In the genomic region with DNA sequence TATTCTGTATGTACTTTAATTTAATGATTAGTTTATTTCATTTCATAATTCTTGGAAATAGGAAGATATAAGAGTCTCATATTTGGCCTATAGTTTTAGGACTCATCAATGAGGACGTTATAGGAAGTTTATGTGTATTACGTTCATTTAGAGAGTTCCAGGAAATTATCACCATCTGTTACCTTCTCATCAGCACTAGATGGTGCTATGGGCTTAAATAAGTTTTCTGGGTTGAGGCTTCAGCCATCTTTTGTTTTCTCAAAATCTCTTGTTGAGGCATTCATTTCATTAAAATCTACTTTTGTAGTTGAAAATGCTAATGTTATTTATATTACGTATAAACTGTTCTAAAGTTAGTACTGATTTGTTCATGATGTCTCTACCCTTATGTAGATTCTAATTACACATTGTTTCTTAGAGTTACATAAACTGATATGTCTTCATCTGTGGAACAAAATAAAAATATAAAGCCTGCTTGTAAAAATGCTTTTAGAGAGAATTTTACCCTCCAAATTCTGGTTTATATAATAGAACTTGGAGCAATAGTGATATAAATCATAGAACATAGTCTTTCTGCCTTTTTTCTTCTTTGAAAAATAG, we compare ENCODE assay signal across 8 cellular contexts.
A peak's percentile ranks its signal among the peaks of the same experiment; 100 is the strongest.
DNase-seq lines count a peak whose midpoint lies in the region; ATAC-seq, FAIRE-seq and TF ChIP-seq lines count a peak whose summit lies in the region.

No MANE protein-coding gene starts in this region.

- H3K9me3 ChIP-seq in cardiac muscle cell (ENCODE audit: low read depth): no peaks in the 10 kb centered on the region
- no peaks in the 10 kb centered on the region for H3K9me3 ChIP-seq in NT2/D1 (ENCODE audit: insufficient read depth, low read length)

- H3K4me3 Mint-ChIP-seq in mesothelial cell of epicardium: no peak overlapping the region

- TF ChIP-seq CTCF in cardiac muscle cell (IDR thresholded peaks at IDR 0.05; ENCODE audit: low read depth, low read length) (peak; percentile 61), choroid plexus epithelial cell (conservative IDR thresholded peaks at IDR 0.05; ENCODE audit: low read depth, low read length) (peak; percentile 62), mesothelial cell of epicardium (IDR thresholded peaks at IDR 0.05; ENCODE audit: unreplicated experiment) (peak; percentile 45)

- H3K4me1 ChIP-seq in cardiac muscle cell (ENCODE audit: low read depth) (no peaks in the 10 kb centered on the region), NT2/D1 (ENCODE audit: insufficient read depth, insufficient read length) (no peaks in the 10 kb centered on the region)

- no peak for ATAC-seq in left ventricle myocardium superior

- H3K4me3 ChIP-seq in cardiac muscle cell (no peak overlapping the region), NT2/D1 (ENCODE audit: insufficient read length, low read depth) (no peak overlapping the region), choroid plexus epithelial cell (ENCODE audit: low read depth, low read length) (no peak overlapping the region)

- no peak for TF ChIP-seq POLR2A in H54 (IDR thresholded peaks at IDR 0.05; ENCODE audit: low read depth, low read length)

- no peak overlapping the region for H3K9ac ChIP-seq in NT2/D1 (ENCODE audit: insufficient read length, low read depth)

- no peak overlapping the region for H3K27ac ChIP-seq in cardiac muscle cell

- peaks cover 2% of the 10 kb centered on the region for H3K36me3 Mint-ChIP-seq in mesothelial cell of epicardium

- H3K36me3 ChIP-seq in cardiac muscle cell (no peaks in the 10 kb centered on the region), NT2/D1 (ENCODE audit: insufficient read depth, insufficient read length, low read length) (no peaks in the 10 kb centered on the region)

- peak; percentile 66 to 73 for DNase-seq in cardiac muscle cell (ENCODE audit: low read depth in 1 of 2, low spot score in 1 of 2)
- no peak for DNase-seq in left ventricle myocardium superior
- DNase-seq in H54 (ENCODE audit: insufficient read length, low spot score): no peak
- peak; percentile 25 for DNase-seq in KG1 (lab: John Stamatoyannopoulos, UW)
- peak; percentile 25 for DNase-seq in NT2/D1 (ENCODE audit: low read depth, low spot score)
- DNase-seq in choroid plexus epithelial cell (ENCODE audit: low read depth): peak; percentile 77
- DNase-seq in mesothelial cell of epicardium (ENCODE audit: low spot score in 2 of 2, unreplicated experiment in 2 of 2): no peak
- no peak for DNase-seq in activated CD8-positive, alpha-beta memory T cell treated with anti-CD3 and anti-CD28 coated beads for 24 hours

- peaks cover 9% of the 10 kb centered on the region for H3K9me3 Mint-ChIP-seq in mesothelial cell of epicardium

- no peaks in the 10 kb centered on the region for H3K27me3 ChIP-seq in cardiac muscle cell
- H3K27me3 ChIP-seq in NT2/D1 (ENCODE audit: insufficient read depth, insufficient read length): no peaks in the 10 kb centered on the region

- FAIRE-seq in H54 (lab: Jason Lieb, UNC): peak; percentile 92

- H3K27me3 Mint-ChIP-seq in mesothelial cell of epicardium (ENCODE audit: low read depth): peaks cover 5% of the 10 kb centered on the region

- intact Hi-C loops in left ventricle myocardium superior (cut with micrococcal nuclease): loop anchor here (5.0 kb wide), 1 partner anchor 729 kb away; no protein-coding TSS in a partner anchor

- peak overlapping the region; percentile 82 for H3K27ac Mint-ChIP-seq in mesothelial cell of epicardium

- H3K4me1 Mint-ChIP-seq in mesothelial cell of epicardium: peaks cover 18% of the 10 kb centered on the region

Comparison
In these comparisons a context has a peak if more than half of its experiments do, and no peak if none do; other contexts are left out.
1. DNase-seq: peak in cardiac muscle cell (2 of 2), KG1 (single experiment), NT2/D1 (single experiment) and choroid plexus epithelial cell (single experiment); none in left ventricle myocardium superior (single experiment), H54 (single experiment), mesothelial cell of epicardium (0 of 2) and activated CD8-positive, alpha-beta memory T cell treated with anti-CD3 and anti-CD28 coated beads for 24 hours (single experiment).
2. Peak in every context shown above with its lines, with median percentiles within 50 percentile points of each other: CTCF ChIP-seq.